In genomic region chr9:1005043-1005667, GRCh38 we compare ENCODE assay signal across 8 cellular contexts. TPM values are rescaled to one million over a fixed set of nuclear protein-coding genes. Genes with fewer than 3 reads are reported as not detected.
DNase-seq lines count a peak whose midpoint lies in the region; FAIRE-seq and TF ChIP-seq lines count a peak whose summit lies in the region.

No MANE protein-coding gene starts in this region.

- peak in 4 of 5 experiments; percentile 35 to 41 (median 38) for TF ChIP-seq CTCF in transverse colon (IDR thresholded peaks at IDR 0.05)

- no peak overlapping the region for H3K27ac Mint-ChIP-seq in activated naive CD4-positive, alpha-beta T cell treated with anti-CD3 and anti-CD28 coated beads for 36 hours

- CTCF ChIA-PET in activated naive CD4-positive, alpha-beta T cell treated with anti-CD3 and anti-CD28 coated beads for 36 hours (lab: Charles Lee) = interaction anchor here (0.6 to 7.5 kb wide), 15 partner anchors 9 to 448 kb away, joined by 3 to 74 read pairs (median 4); no protein-coding TSS in a partner anchor

- H3K36me3 Mint-ChIP-seq in activated naive CD4-positive, alpha-beta T cell treated with anti-CD3 and anti-CD28 coated beads for 36 hours (ENCODE audit: low read depth) = no peaks in the 10 kb centered on the region

- peaks cover 7% of the 10 kb centered on the region for H3K4me1 Mint-ChIP-seq in activated naive CD4-positive, alpha-beta T cell treated with anti-CD3 and anti-CD28 coated beads for 36 hours (ENCODE audit: low read depth)

- peak; percentile 60 for FAIRE-seq in H54 (lab: Jason Lieb, UNC)

- WGBS in transverse colon (ENCODE audit: low coverage in 1 of 2), 2 donors = 45 to 56% methylated on average over 7 to 10 of the region's 10 CpGs

- no peaks in the 10 kb centered on the region for H3K9me3 ChIP-seq in transverse colon

- DNase-seq in activated naive CD4-positive, alpha-beta T cell treated with anti-CD3 and anti-CD28 coated beads for 36 hours = peak; percentile 56
- DNase-seq in activated naive CD4-positive, alpha-beta T cell treated with anti-CD3 and anti-CD28 coated beads, Interleukin-2, amount 50 U/mL, for 16 hours = no peak
- peak; percentile 27 for DNase-seq in H54 (ENCODE audit: insufficient read length, low spot score)
- peak; percentile 77 for DNase-seq in NCI-H2196 treated with DMSO at 0.1 percent for 48 hours (lab: John Stamatoyannopoulos, UW; ENCODE audit: unreplicated experiment)
- peak; percentile 38 for DNase-seq in amniotic epithelial cell (ENCODE audit: low read depth)
- peak; percentile 64 for DNase-seq in iPS-NIHi7 (ENCODE audit: extremely low spot score)
- DNase-seq in transverse colon = no peak
- no peak for DNase-seq in ecto neural progenitor cell (ENCODE audit: low spot score)

- intact Hi-C loops in activated naive CD4-positive, alpha-beta T cell treated with anti-CD3 and anti-CD28 coated beads for 36 hours (cut with micrococcal nuclease) = loop anchor here (1.0 to 10.0 kb wide), 3 partner anchors 111 to 620 kb away; no protein-coding TSS in a partner anchor
- intact Hi-C loops in transverse colon (cut with DNase I; ENCODE audit: low total_unique reads) = no loop called here

- no peak for TF ChIP-seq EP300 in transverse colon (IDR thresholded peaks at IDR 0.05; ENCODE audit: low read depth)

- peaks cover 46% of the 10 kb centered on the region for H3K27me3 ChIP-seq in transverse colon

- no peak for TF ChIP-seq POLR2A in H54 (IDR thresholded peaks at IDR 0.05; ENCODE audit: low read depth, low read length)
- TF ChIP-seq POLR2A in transverse colon (IDR thresholded peaks at IDR 0.05) = no peak

- H3K27me3 Mint-ChIP-seq in activated naive CD4-positive, alpha-beta T cell treated with anti-CD3 and anti-CD28 coated beads for 36 hours (ENCODE audit: low read depth) = peaks cover 29% of the 10 kb centered on the region

- peaks cover 0 to 6% (median 0%) of the 10 kb centered on the region in 4 donors for H3K4me1 ChIP-seq in transverse colon

- no peaks in the 10 kb centered on the region for H3K9me3 Mint-ChIP-seq in activated naive CD4-positive, alpha-beta T cell treated with anti-CD3 and anti-CD28 coated beads for 36 hours

- no peak overlapping the region for H3K4me3 ChIP-seq in transverse colon

- no peaks in the 10 kb centered on the region for H3K36me3 ChIP-seq in transverse colon

- H3K27ac ChIP-seq in transverse colon = no peak overlapping the region

- no peak overlapping the region for H3K4me3 Mint-ChIP-seq in activated naive CD4-positive, alpha-beta T cell treated with anti-CD3 and anti-CD28 coated beads for 36 hours

- in situ Hi-C loops in transverse colon (cut with MboI; ENCODE audit: low pct_ligation_motif_present in 1 of 4, low pct_unique_long_range_greater_than_20kb in 1 of 4, low sequenced_read_pairs in 3 of 4) = loop anchor here (5.0 to 25.0 kb wide), 3 partner anchors 110 to 393 kb away; no protein-coding TSS in a partner anchor

RNA-seq across cellular contexts. Expression of gene DMRT3, which starts 28.7 kb away (rescaled TPM):
- not detected for total RNA-seq in activated naive CD4-positive, alpha-beta T cell treated with anti-CD3 and anti-CD28 coated beads for 36 hours
- not detected for total RNA-seq in transverse colon

RNA-seq across cellular contexts. Expression of gene DMRT2, which starts 45.0 kb away (rescaled TPM):
- not detected for total RNA-seq in activated naive CD4-positive, alpha-beta T cell treated with anti-CD3 and anti-CD28 coated beads for 36 hours
- 1 to 10 TPM; 1.1 to 3.8 (median 2.4) TPM for total RNA-seq in transverse colon

Comparison
In these comparisons a context has a peak if more than half of its experiments do, and no peak if none do; other contexts are left out.
1. DNase-seq: peak in activated naive CD4-positive, alpha-beta T cell treated with anti-CD3 and anti-CD28 coated beads for 36 hours (single experiment), H54 (single experiment), NCI-H2196 treated with DMSO at 0.1 percent for 48 hours (single experiment), amniotic epithelial cell (single experiment) and iPS-NIHi7 (single experiment); none in activated naive CD4-positive, alpha-beta T cell treated with anti-CD3 and anti-CD28 coated beads, Interleukin-2, amount 50 U/mL, for 16 hours (single experiment), transverse colon (single experiment) and ecto neural progenitor cell (single experiment).